9 cellular contexts compared by ENCODE assay signal in the genomic region with DNA sequence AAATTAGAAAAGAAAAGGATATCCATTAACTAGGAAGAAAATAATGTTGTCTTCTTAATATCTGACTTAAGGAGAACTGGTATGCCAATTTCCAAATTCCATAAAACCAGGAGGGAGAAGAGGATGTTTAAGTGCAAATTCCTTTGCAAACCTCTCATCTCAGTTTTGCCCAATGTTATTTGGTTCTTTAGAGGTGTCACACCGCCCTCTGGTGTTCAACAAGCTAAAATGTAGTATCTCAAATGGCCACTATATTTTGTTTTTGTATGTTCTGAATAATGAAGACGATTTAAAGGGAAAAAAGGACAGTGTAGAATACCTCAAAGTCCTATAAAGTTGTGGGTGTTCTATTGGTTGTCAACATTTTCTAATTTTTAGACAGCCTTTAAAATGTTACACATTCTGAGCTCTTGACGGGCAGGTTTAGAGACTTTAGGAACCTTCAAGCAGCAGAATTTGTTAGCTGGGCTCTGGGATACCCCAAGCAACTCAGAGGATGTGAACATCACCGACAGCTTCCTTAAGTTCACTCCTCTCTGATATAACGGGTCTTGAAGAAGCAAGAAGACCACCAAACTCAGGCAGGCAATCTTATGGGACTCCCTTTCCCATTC.
DNase-seq lines count a peak whose midpoint lies in the region; ATAC-seq lines count a peak whose summit lies in the region.
"Had no signal": no experiment of that assay in that cellular context is flagged by ENCODE, and none has a peak within 500 bp of the region (broad histone marks: within the 10 kb centered on the region; RNA-seq: fewer than 3 reads in every experiment).

No MANE protein-coding gene starts in this region.

- POLR2A ChIA-PET in activated CD4-positive, alpha-beta T cell treated with anti-CD3 and anti-CD28 coated beads for 36 hours (lab: Charles Lee): no interaction called here
- POLR2A ChIA-PET in activated CD4-positive, alpha-beta memory T cell treated with anti-CD3 and anti-CD28 coated beads, Interleukin-2, amount 10 ng/mL, durations not matched to agents 7 days and 5 days (lab: Charles Lee): interaction anchor here (1.3 kb wide), 1 partner anchor 458 kb away, joined by 6 read pairs; a partner anchor contains a TSS

- no peaks in the 10 kb centered on the region for H3K36me3 Mint-ChIP-seq in activated CD4-positive, alpha-beta T cell treated with anti-CD3 and anti-CD28 coated beads for 36 hours (ENCODE audit: low read depth)
- H3K36me3 Mint-ChIP-seq in activated CD4-positive, alpha-beta memory T cell treated with anti-CD3 and anti-CD28 coated beads, Interleukin-2, amount 10 ng/mL, durations not matched to agents 7 days and 5 days (ENCODE audit: low read depth): no peaks in the 10 kb centered on the region

- ATAC-seq in activated CD4-positive, alpha-beta T cell treated with anti-CD3 and anti-CD28 coated beads for 36 hours: no peak
- ATAC-seq in HG02759 (IDR thresholded peaks at IDR 0.05; ENCODE audit: unreplicated experiment): peak; percentile 69
- no peak for ATAC-seq in HG03457 (IDR thresholded peaks at IDR 0.05; ENCODE audit: unreplicated experiment)

- peaks cover 3% of the 10 kb centered on the region for H3K27me3 Mint-ChIP-seq in activated CD4-positive, alpha-beta T cell treated with anti-CD3 and anti-CD28 coated beads for 36 hours
- peaks cover 10% of the 10 kb centered on the region for H3K27me3 Mint-ChIP-seq in activated CD4-positive, alpha-beta memory T cell treated with anti-CD3 and anti-CD28 coated beads, Interleukin-2, amount 10 ng/mL, durations not matched to agents 7 days and 5 days
- H3K27me3 Mint-ChIP-seq: central memory CD8-positive, alpha-beta T cell had no signal

- DNase-seq in activated CD4-positive, alpha-beta T cell treated with anti-CD3 and anti-CD28 coated beads for 36 hours: peak; percentile 56
- no peak for DNase-seq in activated CD4-positive, alpha-beta T cell treated with anti-CD3 and anti-CD28 coated beads for 1 hour
- peak; percentile 76 for DNase-seq in NCI-H2196 (lab: John Stamatoyannopoulos, UW; ENCODE audit: unreplicated experiment)
- DNase-seq in activated CD4-positive, alpha-beta memory T cell treated with anti-CD3 and anti-CD28 coated beads, Interleukin-2, amount 10 ng/mL, durations not matched to agents 7 days and 5 days: peak; percentile 24
- DNase-seq in glomerular visceral epithelial cell (ENCODE audit: extremely low spot score): peak; percentile 74
- DNase-seq in pulmonary artery endothelial cell (ENCODE audit: low read depth, low spot score): peak; percentile 7

- intact Hi-C loops in activated CD4-positive, alpha-beta T cell treated with anti-CD3 and anti-CD28 coated beads for 36 hours (cut with DNase I, micrococcal nuclease): loop anchor here (1.0 to 5.0 kb wide), 6 partner anchors 342 to 747 kb away; no protein-coding TSS in a partner anchor

- H3K27ac Mint-ChIP-seq in activated CD4-positive, alpha-beta T cell treated with anti-CD3 and anti-CD28 coated beads for 36 hours: no peak overlapping the region
- no peak overlapping the region for H3K27ac Mint-ChIP-seq in activated CD4-positive, alpha-beta memory T cell treated with anti-CD3 and anti-CD28 coated beads, Interleukin-2, amount 10 ng/mL, durations not matched to agents 7 days and 5 days

- no peaks in the 10 kb centered on the region for H3K9me3 Mint-ChIP-seq in activated CD4-positive, alpha-beta T cell treated with anti-CD3 and anti-CD28 coated beads for 36 hours (ENCODE audit: low read depth)
- no peaks in the 10 kb centered on the region for H3K9me3 Mint-ChIP-seq in activated CD4-positive, alpha-beta memory T cell treated with anti-CD3 and anti-CD28 coated beads, Interleukin-2, amount 10 ng/mL, durations not matched to agents 7 days and 5 days
- H3K9me3 Mint-ChIP-seq: central memory CD8-positive, alpha-beta T cell had no signal

- H3K4me1 Mint-ChIP-seq in activated CD4-positive, alpha-beta T cell treated with anti-CD3 and anti-CD28 coated beads for 36 hours: no peaks in the 10 kb centered on the region
- H3K4me1 Mint-ChIP-seq in activated CD4-positive, alpha-beta memory T cell treated with anti-CD3 and anti-CD28 coated beads, Interleukin-2, amount 10 ng/mL, durations not matched to agents 7 days and 5 days: no peaks in the 10 kb centered on the region
- H3K4me1 Mint-ChIP-seq: central memory CD8-positive, alpha-beta T cell had no signal

- no peak overlapping the region for H3K4me3 Mint-ChIP-seq in activated CD4-positive, alpha-beta T cell treated with anti-CD3 and anti-CD28 coated beads for 36 hours
- H3K4me3 Mint-ChIP-seq in activated CD4-positive, alpha-beta memory T cell treated with anti-CD3 and anti-CD28 coated beads, Interleukin-2, amount 10 ng/mL, durations not matched to agents 7 days and 5 days: no peak overlapping the region
- H3K4me3 Mint-ChIP-seq: central memory CD8-positive, alpha-beta T cell had no signal

- CTCF ChIA-PET in activated CD4-positive, alpha-beta T cell treated with anti-CD3 and anti-CD28 coated beads for 36 hours (lab: Charles Lee): interaction anchor here (0.8 to 4.1 kb wide), 18 partner anchors 9 to 533 kb away, joined by 3 to 58 read pairs (median 4); no protein-coding TSS in a partner anchor
- CTCF ChIA-PET in activated CD4-positive, alpha-beta memory T cell treated with anti-CD3 and anti-CD28 coated beads, Interleukin-2, amount 10 ng/mL, durations not matched to agents 7 days and 5 days (lab: Charles Lee): interaction anchor here (0.6 to 2.5 kb wide), 10 partner anchors 12 to 545 kb away, joined by 3 to 28 read pairs (median 6); no protein-coding TSS in a partner anchor
